Comparison of ENCODE assay signal across 11 cellular contexts in genomic region chr12:41368006-41368405, GRCh38.
DNase-seq lines count a peak whose midpoint lies in the region; ATAC-seq and TF ChIP-seq lines count a peak whose summit lies in the region.
"Had no signal": no experiment of that assay in that cellular context is flagged by ENCODE, and none has a peak within 500 bp of the region (broad histone marks: within the 10 kb centered on the region; RNA-seq: fewer than 3 reads in every experiment).

No MANE protein-coding gene starts in this region.

- H3K4me1 ChIP-seq in H9 (ENCODE audit: insufficient read depth, low read length) (no peaks in the 10 kb centered on the region), RWPE2 (ENCODE audit: insufficient read depth, poor library complexity, severe bottlenecking) (no peaks in the 10 kb centered on the region), foreskin keratinocyte (no peaks in the 10 kb centered on the region)

- no CpG with 5 or more reads among the region's 1 CpG for WGBS in H9 (ENCODE audit: extremely low coverage, insufficient read length, low lambda C conversion rate)

- H3K4me3 ChIP-seq in RWPE2 (ENCODE audit: severe bottlenecking) (no peak overlapping the region), coronary artery (no peak overlapping the region)

- H3K23ac ChIP-seq in H9 (ENCODE audit: insufficient read length, low read depth, low read length) = no peak overlapping the region

- H3K9ac ChIP-seq in H9 (ENCODE audit: extremely low read depth, insufficient read length, low read length) = no peak overlapping the region

- H3K79me2 ChIP-seq in H9 (ENCODE audit: insufficient read depth, low read length) = no peaks in the 10 kb centered on the region

- H2BK5ac ChIP-seq in H9 (ENCODE audit: insufficient read length, low read length) = no peak overlapping the region

- H3K27ac Mint-ChIP-seq in H9 = no peak overlapping the region; a peak in 1 of 7 replicates
- H3K27ac Mint-ChIP-seq: activated naive CD4-positive, alpha-beta T cell treated with anti-CD3 and anti-CD28 coated beads, Interleukin-2, amount 50 U/mL, for 24 hours had no signal

- H3K27me3 ChIP-seq in H9 (ENCODE audit: insufficient read depth, low read length) (no peaks in the 10 kb centered on the region), RWPE2 (ENCODE audit: insufficient read depth, poor library complexity, severe bottlenecking) (peaks cover 3% of the 10 kb centered on the region), foreskin keratinocyte (peaks cover 3% of the 10 kb centered on the region)

- DNase-seq in D341Med (ENCODE audit: low spot score) = peak; percentile 50
- DNase-seq in H9 = no peak
- DNase-seq in RWPE2 (ENCODE audit: low spot score) = no peak
- DNase-seq in foreskin keratinocyte = peak in 1 of 2 donors; percentile 0
- DNase-seq in coronary artery (ENCODE audit: low spot score) = no peak
- no peak for DNase-seq in activated T-cell treated with anti-CD3 and anti-CD28 coated beads, Interleukin-2, amount 50 U/mL, for 4 hours
- DNase-seq in globus pallidus (ENCODE audit: low spot score) = no peak
- no peak for DNase-seq in NCI-H187 (lab: John Stamatoyannopoulos, UW)
- DNase-seq: activated CD4-positive, CD25-positive, alpha-beta regulatory T cell treated with anti-CD3 and anti-CD28 coated beads, Interleukin-2, amount 50 U/mL, for 72 hours; DMS 273 treated with DMSO at 0.1 percent for 48 hours had no signal

- ATAC-seq in RWPE2 (ENCODE audit: low read depth) (no peak), foreskin keratinocyte (no peak)
- no peak for ATAC-seq in activated T-cell treated with anti-CD3 and anti-CD28 coated beads, Interleukin-2, amount 50 U/mL, for 4 hours

- H2BK15ac ChIP-seq in H9 (ENCODE audit: low read depth, low read length) = no peak overlapping the region

- H2AK5ac ChIP-seq in H9 (ENCODE audit: insufficient read length, low read length) = no peak overlapping the region

- peaks cover 6 to 10% (median 9%) of the 10 kb centered on the region in 3 experiments for H3K36me3 Mint-ChIP-seq in H9 (ENCODE audit: insufficient read depth in 1 of 3, low read depth in 3 of 3)
- no peaks in the 10 kb centered on the region for H3K36me3 Mint-ChIP-seq in activated T-cell treated with anti-CD3 and anti-CD28 coated beads, Interleukin-2, amount 50 U/mL, for 4 hours (ENCODE audit: insufficient read depth)
- H3K36me3 Mint-ChIP-seq: activated naive CD4-positive, alpha-beta T cell treated with anti-CD3 and anti-CD28 coated beads, Interleukin-2, amount 50 U/mL, for 24 hours had no signal

- H3K36me3 ChIP-seq in RWPE2 (ENCODE audit: low read depth) = no peaks in the 10 kb centered on the region

- H3K4me1 Mint-ChIP-seq in H9 = peaks cover 12 to 16% of the 10 kb centered on the region in 2 experiments; a peak in 3 of 4 replicates
- no peaks in the 10 kb centered on the region for H3K4me1 Mint-ChIP-seq in activated T-cell treated with anti-CD3 and anti-CD28 coated beads, Interleukin-2, amount 50 U/mL, for 4 hours (ENCODE audit: low read depth)
- H3K4me1 Mint-ChIP-seq: activated naive CD4-positive, alpha-beta T cell treated with anti-CD3 and anti-CD28 coated beads, Interleukin-2, amount 50 U/mL, for 24 hours had no signal

- no peaks in the 10 kb centered on the region for H3K9me3 ChIP-seq in H9 (ENCODE audit: control insufficient read depth, low read depth, low read length)
- no peaks in the 10 kb centered on the region for H3K9me3 ChIP-seq in RWPE2 (ENCODE audit: severe bottlenecking)

- H3K4me3 Mint-ChIP-seq in H9 = no peak overlapping the region
- no peak overlapping the region for H3K4me3 Mint-ChIP-seq in activated T-cell treated with anti-CD3 and anti-CD28 coated beads, Interleukin-2, amount 50 U/mL, for 4 hours
- H3K4me3 Mint-ChIP-seq: activated naive CD4-positive, alpha-beta T cell treated with anti-CD3 and anti-CD28 coated beads, Interleukin-2, amount 50 U/mL, for 24 hours had no signal

- no peak overlapping the region for H3K56ac ChIP-seq in H9 (ENCODE audit: insufficient read length, low read depth, low read length)

- H2BK120ac ChIP-seq in H9 (ENCODE audit: low read depth, low read length, poor library complexity, severe bottlenecking) = no peak overlapping the region

- H4K8ac ChIP-seq in H9 (replicated peaks; ENCODE audit: insufficient read length, low read depth, low read length) = no peak overlapping the region

- no peaks in the 10 kb centered on the region for H4K20me1 ChIP-seq in H9 (ENCODE audit: control insufficient read depth, insufficient read depth, insufficient read length)

- H4K5ac ChIP-seq in H9 (ENCODE audit: insufficient read length, low read depth, low read length) = no peak overlapping the region

- no peak overlapping the region for H4K91ac ChIP-seq in H9 (ENCODE audit: insufficient read length, low read depth, low read length)

- no peaks in the 10 kb centered on the region for H3K79me1 ChIP-seq in H9 (ENCODE audit: insufficient read depth, low read depth, low read length, poor library complexity, severe bottlenecking)

- H3K27ac ChIP-seq in H9 (ENCODE audit: insufficient read length, low read depth, low read length) (no peak overlapping the region), RWPE2 (ENCODE audit: poor library complexity, severe bottlenecking) (no peak overlapping the region), foreskin keratinocyte (no peak overlapping the region), coronary artery (no peak overlapping the region)

- H2AFZ ChIP-seq in H9 (ENCODE audit: low read length) = no peak overlapping the region

- H2BK20ac ChIP-seq in H9 (ENCODE audit: low read depth, low read length, poor library complexity, severe bottlenecking) = no peak overlapping the region

- H3T11ph ChIP-seq in H9 (ENCODE audit: low read length) = no peak overlapping the region

- no peak overlapping the region for H2BK12ac ChIP-seq in H9 (ENCODE audit: insufficient read length, low read depth, low read length)

- no peak overlapping the region for H3K14ac ChIP-seq in H9 (ENCODE audit: insufficient read depth, low read length)

- H3K4me2 ChIP-seq in H9 (ENCODE audit: insufficient read depth, insufficient read length, low read length) = no peak overlapping the region

- TF ChIP-seq CTCF in H9 (conservative IDR thresholded peaks at IDR 0.05) = peak; percentile 66
- peak; percentile 38 for TF ChIP-seq CTCF in RWPE2 (IDR thresholded peaks at IDR 0.05; ENCODE audit: poor library complexity, severe bottlenecking)
- peak; percentile 53 for TF ChIP-seq CTCF in foreskin keratinocyte (conservative IDR thresholded peaks at IDR 0.05)
- TF ChIP-seq CTCF in coronary artery (IDR thresholded peaks at IDR 0.05) = no peak

- no peak overlapping the region for H3K4ac ChIP-seq in H9 (ENCODE audit: low read depth, low read length)

- H3K27me3 Mint-ChIP-seq in H9 (ENCODE audit: low read depth) = peaks cover 3% of the 10 kb centered on the region
- H3K27me3 Mint-ChIP-seq in activated T-cell treated with anti-CD3 and anti-CD28 coated beads, Interleukin-2, amount 50 U/mL, for 4 hours (ENCODE audit: low read depth) = no peaks in the 10 kb centered on the region
- H3K27me3 Mint-ChIP-seq: activated naive CD4-positive, alpha-beta T cell treated with anti-CD3 and anti-CD28 coated beads, Interleukin-2, amount 50 U/mL, for 24 hours had no signal

- peaks cover 4 to 9% of the 10 kb centered on the region in 2 experiments; a peak in 3 of 5 replicates for H3K9me3 Mint-ChIP-seq in H9
- H3K9me3 Mint-ChIP-seq in activated T-cell treated with anti-CD3 and anti-CD28 coated beads, Interleukin-2, amount 50 U/mL, for 4 hours = no peaks in the 10 kb centered on the region
- H3K9me3 Mint-ChIP-seq: activated naive CD4-positive, alpha-beta T cell treated with anti-CD3 and anti-CD28 coated beads, Interleukin-2, amount 50 U/mL, for 24 hours had no signal

- H3K23me2 ChIP-seq in H9 (ENCODE audit: insufficient read length, low read depth, low read length, poor library complexity, severe bottlenecking) = no peaks in the 10 kb centered on the region

- H3K18ac ChIP-seq in H9 (ENCODE audit: insufficient read length, low read depth, low read length) = no peak overlapping the region
